ENCODE assay signal across 8 cellular contexts in the genomic region with DNA sequence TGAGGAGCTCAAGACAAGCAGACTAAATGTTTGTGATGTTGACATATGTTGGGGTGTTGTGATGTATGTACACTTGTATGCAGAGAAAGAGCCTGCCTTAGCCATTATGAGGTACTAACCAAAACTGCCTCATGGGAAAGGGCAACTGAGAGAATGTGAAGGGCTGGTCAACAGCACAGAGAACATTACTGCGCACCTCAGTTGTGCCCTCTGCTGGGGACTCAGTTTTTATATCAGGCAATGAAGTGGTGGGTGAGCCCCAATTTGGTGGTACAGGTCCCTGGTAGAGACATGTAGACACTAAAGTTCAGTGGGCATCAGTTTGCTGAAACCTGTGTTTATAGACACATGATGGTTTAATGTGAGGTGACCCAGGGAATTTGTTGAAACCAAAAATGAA.
DNase-seq lines count a peak whose midpoint lies in the region; ATAC-seq and TF ChIP-seq lines count a peak whose summit lies in the region.

No MANE protein-coding gene starts in this region.

- H3K9ac ChIP-seq in liver (ENCODE audit: low read depth in 1 of 2, low read length in 2 of 2): no peak overlapping the region

- no peaks in the 10 kb centered on the region for H3K36me3 ChIP-seq in liver (ENCODE audit: control insufficient read depth in 4 of 4, insufficient read depth in 3 of 4, low read depth in 1 of 4, low read length in 3 of 4)

- no peaks in the 10 kb centered on the region for H3K9me3 ChIP-seq in liver (ENCODE audit: control insufficient read depth in 4 of 4, low read length in 3 of 4)

- no peak for ATAC-seq in GM21576 (IDR thresholded peaks at IDR 0.05; ENCODE audit: unreplicated experiment)

- no peak overlapping the region for H3K27ac ChIP-seq in VCaP
- no peak overlapping the region for H3K27ac ChIP-seq in liver (ENCODE audit: low read depth in 1 of 2, low read length in 2 of 2)

- H3K4me1 ChIP-seq in liver (ENCODE audit: control insufficient read depth in 4 of 4, insufficient read depth in 4 of 4, low read length in 3 of 4): peaks cover 0 to 5% (median 2%) of the 10 kb centered on the region in 4 donors

- no peak overlapping the region for H3K4me3 ChIP-seq in liver (ENCODE audit: low read depth in 1 of 3, low read length in 3 of 3)

- TF ChIP-seq RAD21 in liver (IDR thresholded peaks at IDR 0.05): peak; percentile 88 to 93

- DNase-seq in NOMO-1 (lab: John Stamatoyannopoulos, UW; ENCODE audit: unreplicated experiment in 2 of 2) (peak; percentile 24 to 34), NOMO-1 treated with dmso at 0.1 percent for 144 hours (lab: John Stamatoyannopoulos, UW; ENCODE audit: unreplicated experiment) (no peak), HT1080 (ENCODE audit: low read depth) (peak; percentile 1), NCI-H2196 (lab: John Stamatoyannopoulos, UW; ENCODE audit: unreplicated experiment) (no peak), globus pallidus (ENCODE audit: low spot score) (no peak)

- TF ChIP-seq CTCF in VCaP (conservative IDR thresholded peaks at IDR 0.05) (peak; percentile 52; the same call in 1 of the 2 replicates), liver (IDR thresholded peaks at IDR 0.05; ENCODE audit: low read depth, low read length, missing input control) (peak; percentile 46)

- H3K27me3 ChIP-seq in liver (ENCODE audit: control insufficient read depth in 4 of 4, insufficient read depth in 4 of 4, low read length in 3 of 4): no peaks in the 10 kb centered on the region

- 84% methylated on average over 1 of the region's 1 CpG for WGBS in liver

TF ChIP-seq in liver, 16 proteins besides CTCF, POLR2A, EP300 and RAD21:
- TF ChIP-seq TAF1 (conservative IDR thresholded peaks at IDR 0.05) (no peak), RXRA (IDR thresholded peaks at IDR 0.05) (peak in 1 of 2 donors; percentile 18), SP1 (IDR thresholded peaks at IDR 0.05) (no peak)
- TF ChIP-seq, protein P1, sequence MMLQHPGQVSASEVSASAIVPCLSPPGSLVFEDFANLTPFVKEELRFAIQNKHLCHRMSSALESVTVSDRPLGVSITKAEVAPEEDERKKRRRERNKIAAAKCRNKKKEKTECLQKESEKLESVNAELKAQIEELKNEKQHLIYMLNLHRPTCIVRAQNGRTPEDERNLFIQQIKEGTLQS (IDR thresholded peaks at IDR 0.05): no peak
- TF ChIP-seq, protein P2, sequence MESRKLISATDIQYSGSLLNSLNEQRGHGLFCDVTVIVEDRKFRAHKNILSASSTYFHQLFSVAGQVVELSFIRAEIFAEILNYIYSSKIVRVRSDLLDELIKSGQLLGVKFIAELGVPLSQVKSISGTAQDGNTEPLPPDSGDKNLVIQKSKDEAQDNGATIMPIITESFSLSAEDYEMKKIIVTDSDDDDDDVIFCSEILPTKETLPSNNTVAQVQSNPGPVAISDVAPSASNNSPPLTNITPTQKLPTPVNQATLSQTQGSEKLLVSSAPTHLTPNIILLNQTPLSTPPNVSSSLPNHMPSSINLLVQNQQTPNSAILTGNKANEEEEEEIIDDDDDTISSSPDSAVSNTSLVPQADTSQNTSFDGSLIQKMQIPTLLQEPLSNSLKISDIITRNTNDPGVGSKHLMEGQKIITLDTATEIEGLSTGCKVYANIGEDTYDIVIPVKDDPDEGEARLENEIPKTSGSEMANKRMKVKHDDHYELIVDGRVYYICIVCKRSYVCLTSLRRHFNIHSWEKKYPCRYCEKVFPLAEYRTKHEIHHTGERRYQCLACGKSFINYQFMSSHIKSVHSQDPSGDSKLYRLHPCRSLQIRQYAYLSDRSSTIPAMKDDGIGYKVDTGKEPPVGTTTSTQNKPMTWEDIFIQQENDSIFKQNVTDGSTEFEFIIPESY (IDR thresholded peaks at IDR 0.05): no peak

Comparison
In these comparisons a context has a peak if more than half of its experiments do, and no peak if none do; other contexts are left out.
1. DNase-seq: peak in NOMO-1 (2 of 2) and HT1080 (single experiment); none in NOMO-1 treated with dmso at 0.1 percent for 144 hours (single experiment), NCI-H2196 (single experiment) and globus pallidus (single experiment).